Comparison of ENCODE assay signal across 1 cellular context in genomic region chr14:100836961-100837811, GRCh38.
TF ChIP-seq lines count a peak whose summit lies in the region.

No MANE protein-coding gene starts in this region.

TF ChIP-seq in H1, 55 proteins besides CTCF, POLR2A, EP300 and RAD21:
- TF ChIP-seq SIN3A (conservative IDR thresholded peaks at IDR 0.05 in 1 of 2, IDR thresholded peaks at IDR 0.05 in 1 of 2; ENCODE audit: low read depth in 1 of 2, low read length in 2 of 2) = no peak
- TF ChIP-seq JUND (IDR thresholded peaks at IDR 0.05; ENCODE audit: low read length) = no peak
- no peak for TF ChIP-seq SAP30 (IDR thresholded peaks at IDR 0.05; ENCODE audit: insufficient read depth, insufficient replicate concordance, low read length)
- TF ChIP-seq HDAC6 (IDR thresholded peaks at IDR 0.05; ENCODE audit: low read depth, low read length) = no peak
- no peak for TF ChIP-seq PHF8 (conservative IDR thresholded peaks at IDR 0.05; ENCODE audit: low read depth, low read length)
- no peak for TF ChIP-seq KDM5A (IDR thresholded peaks at IDR 0.05; ENCODE audit: low read length)
- no peak for TF ChIP-seq RFX5 (IDR thresholded peaks at IDR 0.05; ENCODE audit: borderline replicate concordance, low read depth, low read length)
- no peak for TF ChIP-seq MAFK (IDR thresholded peaks at IDR 0.05; ENCODE audit: low read depth, low read length)
- TF ChIP-seq SP4 (IDR thresholded peaks at IDR 0.05; ENCODE audit: low read length) = no peak
- TF ChIP-seq GABPA (IDR thresholded peaks at IDR 0.05; ENCODE audit: borderline replicate concordance, insufficient read depth, low read length) = no peak
- no peak for TF ChIP-seq ASH2L (IDR thresholded peaks at IDR 0.05; ENCODE audit: low read length)
- no peak for TF ChIP-seq TCF12 (IDR thresholded peaks at IDR 0.05; ENCODE audit: low read depth, low read length)
- no peak for TF ChIP-seq HDAC2 (IDR thresholded peaks at IDR 0.05; ENCODE audit: borderline replicate concordance in 1 of 2, low read depth in 2 of 2, low read length in 2 of 2)
- no peak for TF ChIP-seq BACH1 (IDR thresholded peaks at IDR 0.05; ENCODE audit: low read length)
- TF ChIP-seq CEBPB (IDR thresholded peaks at IDR 0.05; ENCODE audit: low read depth, low read length) = no peak
